In the genomic region with DNA sequence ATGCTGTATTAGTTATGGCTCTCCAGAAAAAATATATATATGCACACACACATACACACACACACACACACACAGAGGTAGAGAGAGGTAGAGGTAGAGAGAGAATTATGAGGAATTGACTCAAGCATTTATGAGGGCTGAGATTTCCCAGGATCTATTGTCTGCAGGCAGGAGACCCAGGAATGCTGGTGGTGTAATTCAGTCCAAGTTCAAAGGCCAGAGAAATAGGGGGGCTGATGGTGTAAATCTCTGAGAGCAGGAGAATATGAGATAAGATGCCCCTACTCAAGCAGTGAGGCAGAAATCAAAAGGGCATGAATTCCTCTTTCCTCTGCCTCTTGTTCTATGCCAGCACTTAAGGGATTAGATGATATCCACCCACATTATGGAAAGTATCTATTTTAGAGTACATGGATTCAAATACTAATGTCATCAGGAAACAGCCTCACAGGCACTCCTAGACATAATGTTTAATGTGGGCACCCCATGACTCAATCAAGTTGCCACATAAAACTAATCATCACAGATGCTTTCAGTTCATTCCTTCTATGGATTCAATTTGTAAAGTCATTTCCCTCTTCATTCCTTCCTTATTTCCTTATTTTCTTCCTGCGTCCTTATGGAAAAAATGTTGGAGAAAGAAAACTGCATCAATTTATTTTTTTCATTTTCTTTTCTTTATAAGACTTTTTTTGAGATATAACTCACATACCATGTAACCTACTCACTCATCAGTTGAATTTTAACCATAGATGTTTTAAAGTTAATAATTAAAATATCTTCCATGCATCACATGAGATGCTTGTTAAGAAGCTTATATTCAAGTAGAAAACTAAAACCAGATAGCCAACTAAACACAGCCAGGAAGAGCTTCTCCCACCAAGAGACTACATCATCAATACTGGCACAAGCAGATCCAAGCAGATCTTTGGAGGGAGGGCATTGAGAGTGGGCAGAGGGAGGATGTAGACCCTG, we compare ENCODE assay signal across 20 cellular contexts.
"Had no signal": no experiment of that assay in that cellular context is flagged by ENCODE, and none has a peak within 500 bp of the region (broad histone marks: within the 10 kb centered on the region; RNA-seq: fewer than 3 reads in every experiment).

No MANE protein-coding gene starts in this region.

- DNase-seq: activated CD4-positive, alpha-beta T cell treated with anti-CD3 and anti-CD28 coated beads for 48 hours; activated CD8-positive, alpha-beta T cell treated with anti-CD3 and anti-CD28 coated beads for 36 hours; activated effector memory CD4-positive, alpha-beta T cell treated with anti-CD3 and anti-CD28 coated beads, Interleukin-2, amount 50 U/mL, for 16 hours; activated T-cell treated with anti-CD3 and anti-CD28 coated beads, Interleukin-2, amount 50 U/mL, for 4 hours; amygdala; body of pancreas; effector CD4-positive, alpha-beta T cell; foreskin melanocyte; left lung; naive thymus-derived CD8-positive, alpha-beta T cell; stimulated activated naive CD8-positive, alpha-beta T cell treated with anti-CD3 and anti-CD28 coated beads, Interleukin-15, Interleukin-2, amounts not matched to agents 100 U/mL and 50 U/mL, for 24 hours; transverse colon had no signal

- H3K27ac Mint-ChIP-seq: activated CD8-positive, alpha-beta T cell treated with anti-CD3 and anti-CD28 coated beads for 36 hours; activated naive CD8-positive, alpha-beta T cell; memory B cell; naive thymus-derived CD8-positive, alpha-beta T cell; T-helper 1 cell treated with Interleukin-12 subunit alpha and Interleukin-12 subunit beta and Interleukin-4 antibody, amounts not matched to agents 30 μg/mL and 1 μg/mL, for 36 hours; WTC11 had no signal

- H3K4me1 Mint-ChIP-seq: central memory CD8-positive, alpha-beta T cell; memory B cell had no signal

- H3K36me3 Mint-ChIP-seq: activated naive CD8-positive, alpha-beta T cell; memory B cell; naive thymus-derived CD8-positive, alpha-beta T cell had no signal

- H3K9me3 ChIP-seq: body of pancreas, transverse colon, vagina had no signal

- ATAC-seq: activated CD8-positive, alpha-beta T cell treated with anti-CD3 and anti-CD28 coated beads for 36 hours; activated T-cell treated with anti-CD3 and anti-CD28 coated beads, Interleukin-2, amount 50 U/mL, for 4 hours; body of pancreas; naive thymus-derived CD8-positive, alpha-beta T cell; stimulated activated naive CD8-positive, alpha-beta T cell treated with anti-CD3 and anti-CD28 coated beads, Interleukin-15, Interleukin-2, amounts not matched to agents 100 U/mL and 50 U/mL, for 24 hours; WTC11 had no signal

- H3K36me3 ChIP-seq: left lung, transverse colon, vagina had no signal

- H3K27me3 ChIP-seq: body of pancreas, left lung, transverse colon, vagina had no signal

- H3K27me3 Mint-ChIP-seq: activated CD8-positive, alpha-beta T cell treated with anti-CD3 and anti-CD28 coated beads for 36 hours; central memory CD8-positive, alpha-beta T cell had no signal

- H3K4me3 ChIP-seq: body of pancreas, coronary artery, left lung, skin epidermis, transverse colon, vagina had no signal

- H3K4me3 Mint-ChIP-seq: activated CD8-positive, alpha-beta T cell treated with anti-CD3 and anti-CD28 coated beads for 36 hours; activated naive CD8-positive, alpha-beta T cell; activated T-cell treated with anti-CD3 and anti-CD28 coated beads, Interleukin-2, amount 50 U/mL, for 4 hours; central memory CD8-positive, alpha-beta T cell; memory B cell; naive thymus-derived CD8-positive, alpha-beta T cell; T-helper 1 cell treated with Interleukin-12 subunit alpha and Interleukin-12 subunit beta and Interleukin-4 antibody, amounts not matched to agents 30 μg/mL and 1 μg/mL, for 36 hours; WTC11 had no signal

- H3K4me1 ChIP-seq: body of pancreas, left lung, transverse colon, vagina had no signal

- H3K27ac ChIP-seq: body of pancreas, coronary artery, left lung, skin epidermis, transverse colon, vagina had no signal
